In the genomic region with DNA sequence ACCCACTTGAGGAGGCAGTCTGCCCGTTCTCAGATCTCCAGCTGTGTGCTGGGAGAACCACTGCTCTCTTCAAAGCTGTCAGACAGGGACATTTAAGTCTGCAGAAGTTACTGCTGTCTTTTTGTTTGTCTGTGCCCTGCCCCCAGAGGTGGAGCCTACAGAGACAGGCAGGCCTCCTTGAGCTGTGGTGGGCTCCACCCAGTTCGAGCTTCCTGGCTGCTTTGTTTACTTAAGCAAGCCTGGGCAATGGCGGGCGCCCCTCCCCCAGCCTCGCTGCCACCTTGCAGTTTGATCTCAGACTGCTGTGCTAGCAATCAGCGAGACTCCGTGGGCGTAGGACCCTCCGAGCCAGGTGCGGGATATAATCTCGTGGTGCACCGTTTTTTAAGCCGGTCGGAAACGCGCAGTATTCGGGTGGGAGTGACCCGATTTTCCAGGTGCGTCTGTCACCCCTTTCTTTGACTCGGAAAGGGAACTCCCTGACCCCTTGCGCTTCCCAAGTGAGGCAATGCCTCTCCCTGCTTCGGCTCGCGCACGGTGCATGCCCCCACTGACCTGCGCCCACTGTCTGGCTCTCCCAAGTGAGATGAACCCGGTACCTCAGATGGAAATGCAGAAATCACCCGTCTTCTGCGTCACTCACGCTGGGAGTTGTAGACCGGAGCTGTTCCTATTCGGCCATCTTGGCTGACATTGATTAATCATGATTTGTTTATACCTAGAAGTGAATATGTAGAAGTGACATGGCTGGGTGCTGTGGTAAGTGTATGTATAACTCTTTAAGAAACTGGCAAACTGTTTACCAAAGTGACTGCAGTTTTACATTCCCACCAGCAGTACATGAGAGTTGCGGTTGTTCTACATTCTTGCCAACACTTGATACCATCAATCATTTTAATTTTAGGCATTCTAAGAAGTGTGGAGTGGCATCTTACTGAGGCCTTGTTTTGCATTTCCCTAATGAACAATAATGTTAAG, we compare ENCODE assay signal across 1 cellular context.
A peak's percentile ranks its signal among the peaks of the same experiment; 100 is the strongest.
TF ChIP-seq lines count a peak whose summit lies in the region.

No MANE protein-coding gene starts in this region.

TF ChIP-seq in H1, 55 proteins besides CTCF, POLR2A, EP300 and RAD21:
- 0 out of 2 replicates have a peak, but pooled peaks have one; percentile 34 for TF ChIP-seq TEAD4 (IDR thresholded peaks at IDR 0.05; ENCODE audit: low read depth, low read length)
TF ChIP-seq in H1: peak in this region for 1; not testable (repeated sequence) for 54.
